Comparison of ENCODE assay signal across 8 cellular contexts in the genomic region with DNA sequence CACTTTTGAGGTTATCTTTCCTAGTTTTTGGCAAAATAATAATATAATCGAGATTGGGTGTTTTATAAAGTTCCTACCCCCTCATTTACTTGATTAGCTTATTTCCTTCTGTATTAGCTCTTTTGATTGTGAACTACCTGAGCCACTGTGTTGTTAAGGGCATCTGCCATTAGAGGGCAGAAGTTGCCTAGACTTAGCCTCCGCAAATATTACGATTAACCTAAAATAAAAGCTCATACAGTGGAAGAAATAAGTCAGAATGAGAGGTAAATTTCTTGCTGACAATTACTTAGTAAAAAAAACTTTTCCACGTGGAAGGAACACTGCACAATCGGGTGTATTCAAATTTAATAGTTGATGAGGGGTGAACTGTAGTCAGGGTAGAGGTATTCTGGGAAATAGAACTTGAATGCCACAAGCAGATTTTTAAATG. TPM values are rescaled to one million over a fixed set of nuclear protein-coding genes. Genes with fewer than 3 reads are reported as not detected.
DNase-seq lines count a peak whose midpoint lies in the region; ATAC-seq and TF ChIP-seq lines count a peak whose summit lies in the region.

No MANE protein-coding gene starts in this region.

- no peaks in the 10 kb centered on the region for H3K9me3 Mint-ChIP-seq in mesothelial cell of epicardium

- peaks cover 45% of the 10 kb centered on the region for H3K4me1 Mint-ChIP-seq in mesothelial cell of epicardium

- peak overlapping the region; percentile 99 for H3K27ac ChIP-seq in left ventricle myocardium inferior (replicated peaks)
- peak overlapping the region in 34 of 59 donors; percentile 18 to 100 (median 99) for H3K27ac ChIP-seq in dorsolateral prefrontal cortex
- peak overlapping the region; percentile 96 to 99 for H3K27ac ChIP-seq in tibial artery

- H3K4me3 ChIP-seq in left ventricle myocardium inferior = peak overlapping the region; percentile 82
- peak overlapping the region; percentile 69 to 98 (median 87) for H3K4me3 ChIP-seq in dorsolateral prefrontal cortex
- H3K4me3 ChIP-seq in tibial artery = peak overlapping the region; percentile 81 to 88

- no peaks in the 10 kb centered on the region for H3K9me3 ChIP-seq in left ventricle myocardium inferior (replicated peaks)
- no peaks in the 10 kb centered on the region for H3K9me3 ChIP-seq in tibial artery

- no peaks in the 10 kb centered on the region for H3K27me3 ChIP-seq in left ventricle myocardium inferior (ENCODE audit: low read depth)
- H3K27me3 ChIP-seq in dorsolateral prefrontal cortex = no peaks in the 10 kb centered on the region
- H3K27me3 ChIP-seq in tibial artery = no peaks in the 10 kb centered on the region

- DNase-seq in left ventricle myocardium inferior (no peak), cardiac septum (ENCODE audit: low spot score) (no peak), MV-4-11 (lab: John Stamatoyannopoulos, UW) (peak; percentile 50), T-helper 22 cell (ENCODE audit: low read depth) (peak; percentile 21), dorsolateral prefrontal cortex (peak in 4 of 10 donors; percentile 22 to 52 (median 42)), mesothelial cell of epicardium (ENCODE audit: low spot score in 2 of 2, unreplicated experiment in 2 of 2) (no peak), tibial artery (peak in 1 of 2 donors; percentile 43)

- intact Hi-C loops in left ventricle myocardium inferior (cut with micrococcal nuclease) (loop anchor here (5.0 kb wide), 1 partner anchor 57 kb away; no protein-coding TSS in a partner anchor), cardiac septum (cut with DNase I) (loop anchor here (1.0 to 5.0 kb wide), 2 partner anchors 56 to 122 kb away; a partner anchor contains a TSS), dorsolateral prefrontal cortex (cut with DNase I) (loop anchor here (1.0 to 10.0 kb wide), 6 partner anchors 56 to 638 kb away; a partner anchor contains a TSS), tibial artery (cut with DNase I; ENCODE audit: low total_unique reads) (loop anchor here (2.0 to 10.0 kb wide), 3 partner anchors 56 to 120 kb away; a partner anchor contains a TSS)

- TF ChIP-seq CTCF in left ventricle myocardium inferior (IDR thresholded peaks at IDR 0.05; ENCODE audit: borderline replicate concordance) (peak; percentile 64), dorsolateral prefrontal cortex (IDR thresholded peaks at IDR 0.05 in 54 of 56, conservative IDR thresholded peaks at IDR 0.05 in 2 of 56; ENCODE audit: low read depth in 1 of 56, partially characterized antibody in 56 of 56) (peak in 54 of 56 donors; percentile 1 to 73 (median 59)), mesothelial cell of epicardium (IDR thresholded peaks at IDR 0.05; ENCODE audit: unreplicated experiment) (no peak), tibial artery (IDR thresholded peaks at IDR 0.05) (peak; percentile 54 to 56)

- H3K27me3 Mint-ChIP-seq in mesothelial cell of epicardium (ENCODE audit: low read depth) = no peaks in the 10 kb centered on the region

- peaks cover 22% of the 10 kb centered on the region for H3K36me3 Mint-ChIP-seq in mesothelial cell of epicardium

- H3K27ac Mint-ChIP-seq in mesothelial cell of epicardium = peak overlapping the region; percentile 90

- H3K36me3 ChIP-seq in left ventricle myocardium inferior (peaks cover 46% of the 10 kb centered on the region), tibial artery (peaks cover 29 to 43% (median 31%) of the 10 kb centered on the region in 3 donors)

- H3K4me1 ChIP-seq in left ventricle myocardium inferior (peaks cover 87% of the 10 kb centered on the region), tibial artery (peaks cover 2 to 60% (median 34%) of the 10 kb centered on the region in 4 donors)

- no peak for ATAC-seq in HG02571 (IDR thresholded peaks at IDR 0.05; ENCODE audit: unreplicated experiment)

- H3K4me3 Mint-ChIP-seq in mesothelial cell of epicardium = peak overlapping the region; percentile 100

RNA-seq across cellular contexts. Expression of a gene that starts 2.3 kb away (rescaled TPM):
- total RNA-seq in left ventricle myocardium inferior (324 TPM), cardiac septum (311 TPM), dorsolateral prefrontal cortex (100 to 1,000 TPM; 134 to 298 (median 177) TPM), mesothelial cell of epicardium (796 to 806 TPM (median 800 TPM) in 3 replicates)

Comparison
In these comparisons a context has a peak if more than half of its experiments do, and no peak if none do; other contexts are left out.
1. DNase-seq: peak in MV-4-11 (single experiment) and T-helper 22 cell (single experiment); none in left ventricle myocardium inferior (single experiment), cardiac septum (single experiment) and mesothelial cell of epicardium (0 of 2).
2. Peak in every context shown above with its lines, with median percentiles within 50 percentile points of each other: H3K27ac ChIP-seq and H3K4me3 ChIP-seq.